In the genomic region with DNA sequence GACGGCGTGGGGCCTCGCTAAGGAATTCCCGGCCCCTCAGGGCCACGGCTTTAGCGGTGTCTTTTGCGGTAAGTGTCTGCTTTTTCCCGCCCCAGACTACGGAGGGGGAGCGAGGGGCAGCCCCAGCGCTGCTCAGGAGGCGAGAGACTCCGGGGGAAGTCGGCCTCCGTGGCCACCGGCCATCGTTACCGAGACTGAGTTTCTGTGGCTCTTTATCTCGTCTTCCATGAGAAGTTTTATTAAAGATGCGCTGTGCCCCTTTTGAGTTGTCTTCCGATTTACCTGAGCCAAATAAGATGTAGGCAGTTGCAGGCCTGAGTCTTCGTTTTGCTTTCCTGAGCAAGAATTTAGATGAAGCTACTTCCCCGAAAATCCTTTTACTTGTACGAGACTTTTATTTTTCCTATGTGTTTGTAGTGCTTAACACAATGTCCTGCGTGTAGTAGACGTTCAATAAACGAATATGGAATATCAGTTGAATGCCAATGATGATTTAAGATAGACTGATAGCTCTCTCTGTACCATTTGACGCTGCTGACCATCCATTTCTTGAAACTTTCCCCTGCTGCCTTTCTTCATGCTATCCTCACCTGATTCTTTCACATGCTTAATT, we compare ENCODE assay signal across 8 cellular contexts. TPM values are rescaled to one million over a fixed set of nuclear protein-coding genes. Genes with fewer than 3 reads are reported as not detected.
A peak's percentile ranks its signal among the peaks of the same experiment; 100 is the strongest.
DNase-seq lines count a peak whose midpoint lies in the region; ATAC-seq, FAIRE-seq and TF ChIP-seq lines count a peak whose summit lies in the region.

No MANE protein-coding gene starts in this region.

- no peaks in the 10 kb centered on the region for H3K9me3 Mint-ChIP-seq in activated CD8-positive, alpha-beta T cell treated with anti-CD3 and anti-CD28 coated beads for 36 hours

- H3K4me1 ChIP-seq in kidney (ENCODE audit: control insufficient read depth in 1 of 2, insufficient read depth in 1 of 2, low read depth in 1 of 2, low read length in 2 of 2): peaks cover 4 to 18% of the 10 kb centered on the region in 2 donors
- peaks cover 24 to 25% of the 10 kb centered on the region in 2 donors for H3K4me1 ChIP-seq in thyroid gland

- POLR2A ChIA-PET in activated CD8-positive, alpha-beta T cell treated with anti-CD3 and anti-CD28 coated beads for 36 hours (lab: Charles Lee): interaction anchor here (0.6 to 6.9 kb wide), 18 partner anchors 10 to 434 kb away, joined by 3 to 73 read pairs (median 4); partner anchors contain the start of genes BAZ1A and FAM177A1

- ATAC-seq in GM19324 (IDR thresholded peaks at IDR 0.05; ENCODE audit: low FRiP score, unreplicated experiment): peak; percentile 25
- peak; percentile 24 for ATAC-seq in HG03045 (IDR thresholded peaks at IDR 0.05; ENCODE audit: unreplicated experiment)
- peak; percentile 8 for ATAC-seq in activated CD8-positive, alpha-beta T cell treated with anti-CD3 and anti-CD28 coated beads for 36 hours

- intact Hi-C loops in activated CD8-positive, alpha-beta T cell treated with anti-CD3 and anti-CD28 coated beads for 36 hours (cut with micrococcal nuclease): loop anchor here (2.0 to 5.0 kb wide), 4 partner anchors 51 to 434 kb away; partner anchors contain the start of genes FAM177A1 and PRORP
- intact Hi-C loops in kidney (cut with DNase I): no loop called here
- intact Hi-C loops in thyroid gland (cut with DNase I): loop anchor here (5.0 kb wide), 1 partner anchor 139 kb away; the partner anchor contains the start of genes PPP2R3C and PRORP

- H3K27me3 Mint-ChIP-seq in activated CD8-positive, alpha-beta T cell treated with anti-CD3 and anti-CD28 coated beads for 36 hours: no peaks in the 10 kb centered on the region

- no peaks in the 10 kb centered on the region for H3K36me3 ChIP-seq in kidney (ENCODE audit: control insufficient read depth in 1 of 2, insufficient read depth in 2 of 2, low read length in 2 of 2)
- no peaks in the 10 kb centered on the region for H3K36me3 ChIP-seq in thyroid gland

- TF ChIP-seq POLR2A in thyroid gland (IDR thresholded peaks at IDR 0.05): no peak

- 1% methylated on average over 24 to 28 of the region's 28 CpGs for WGBS in thyroid gland, 2 donors

- no peaks in the 10 kb centered on the region for H3K27me3 ChIP-seq in thyroid gland

- H3K36me3 Mint-ChIP-seq in activated CD8-positive, alpha-beta T cell treated with anti-CD3 and anti-CD28 coated beads for 36 hours (ENCODE audit: low read depth): peaks cover 22% of the 10 kb centered on the region

- H3K4me3 ChIP-seq in kidney (ENCODE audit: low read length in 2 of 2) (peak overlapping the region; percentile 92 to 96), thyroid gland (replicated peaks in 1 of 3) (peak overlapping the region; percentile 68 to 81 (median 78))

- H3K27ac Mint-ChIP-seq in activated CD8-positive, alpha-beta T cell treated with anti-CD3 and anti-CD28 coated beads for 36 hours: no peak overlapping the region

- CTCF ChIA-PET in activated CD8-positive, alpha-beta T cell treated with anti-CD3 and anti-CD28 coated beads for 36 hours (lab: Charles Lee): interaction anchor here (0.7 to 4.0 kb wide), 5 partner anchors 12 to 147 kb away, joined by 3 to 18 read pairs (median 3); no protein-coding TSS in a partner anchor

- peak overlapping the region; percentile 88 to 98 for H3K9ac ChIP-seq in kidney (ENCODE audit: low read length in 2 of 2)

- FAIRE-seq in kidney (lab: Jason Lieb, UNC): no peak

- peak overlapping the region; percentile 99 to 100 for H3K27ac ChIP-seq in kidney (ENCODE audit: low read depth in 2 of 2, low read length in 2 of 2)
- peak overlapping the region; percentile 93 to 97 (median 96) for H3K27ac ChIP-seq in thyroid gland

- no peak for TF ChIP-seq CTCF in activated CD8-positive, alpha-beta T cell treated with anti-CD3 and anti-CD28 coated beads for 36 hours (IDR thresholded peaks at IDR 0.05)
- TF ChIP-seq CTCF in kidney (IDR thresholded peaks at IDR 0.05; ENCODE audit: borderline replicate concordance, extremely low read depth, insufficient read depth): no peak
- TF ChIP-seq CTCF in thyroid gland (IDR thresholded peaks at IDR 0.05): no peak

- H3K9me3 ChIP-seq in kidney (ENCODE audit: control insufficient read depth in 1 of 2, low read length in 2 of 2) (no peaks in the 10 kb centered on the region), thyroid gland (no peaks in the 10 kb centered on the region)

- peaks cover 11% of the 10 kb centered on the region for H3K4me1 Mint-ChIP-seq in activated CD8-positive, alpha-beta T cell treated with anti-CD3 and anti-CD28 coated beads for 36 hours (ENCODE audit: low read depth)

- no peak overlapping the region for H3K4me3 Mint-ChIP-seq in activated CD8-positive, alpha-beta T cell treated with anti-CD3 and anti-CD28 coated beads for 36 hours

- DNase-seq in activated CD8-positive, alpha-beta T cell treated with anti-CD3 and anti-CD28 coated beads for 36 hours: no peak
- DNase-seq in kidney (no peak), thyroid gland (no peak), NCI-H1092 (lab: John Stamatoyannopoulos, UW) (no peak), OCI-M2 (lab: John Stamatoyannopoulos, UW; ENCODE audit: unreplicated experiment) (no peak)
- no peak for DNase-seq in effector CD4-positive, alpha-beta T cell

RNA-seq across cellular contexts. Expression of gene SRP54, which starts 0.5 kb away (rescaled TPM):
- total RNA-seq in activated CD8-positive, alpha-beta T cell treated with anti-CD3 and anti-CD28 coated beads for 36 hours: 10 to 100 TPM; 79.6 to 79.8 TPM
- total RNA-seq in kidney (54.3 TPM), thyroid gland (100 to 1,000 TPM in 1 of 4 donors, 10 to 100 TPM in 3; 58.5 to 122 (median 79.7) TPM)
- polyA plus RNA-seq in kidney (ENCODE audit: insufficient read depth, low read depth, low replicate concordance): 37.3 TPM
